9 cellular contexts compared by ENCODE assay signal in genomic region chr11:68684385-68685356, GRCh38. TPM values are rescaled to one million over a fixed set of nuclear protein-coding genes. Genes with fewer than 3 reads are reported as not detected.
DNase-seq lines count a peak whose midpoint lies in the region; ATAC-seq and TF ChIP-seq lines count a peak whose summit lies in the region.
"Had no signal": no experiment of that assay in that cellular context is flagged by ENCODE, and none has a peak within 500 bp of the region (broad histone marks: within the 10 kb centered on the region; RNA-seq: fewer than 3 reads in every experiment).

TSS of gene GAL (plus strand) at chr11:68684544. CDS start at chr11:68684924, 380 bp downstream.

- no peak within 1 kb of the TSS for H3K27ac ChIP-seq in iPS-18a (ENCODE audit: low read length)
- no peak within 1 kb of the TSS for H3K27ac ChIP-seq in tibial nerve

- H3K36me3 Mint-ChIP-seq in activated naive CD4-positive, alpha-beta T cell treated with anti-CD3 and anti-CD28 coated beads for 36 hours (ENCODE audit: low read depth) = no peaks in the 10 kb centered on the region
- no peaks in the 10 kb centered on the region for H3K36me3 Mint-ChIP-seq in activated naive CD4-positive, alpha-beta T cell treated with anti-CD3 and anti-CD28 coated beads, Interleukin-2, amount 10 ng/mL, durations not matched to agents 7 days and 5 days
- peaks cover 6% of the 10 kb centered on the region for H3K36me3 Mint-ChIP-seq in activated T-helper 17 cell treated with anti-CD3 and anti-CD28 coated beads, Interleukin-2, amount 50 U/mL, for 72 hours (ENCODE audit: low read depth)

- H3K36me3 ChIP-seq in iPS-18a (ENCODE audit: control insufficient read depth, low read depth, low read length) (peaks cover 8% of the 10 kb centered on the region), tibial nerve (no peaks in the 10 kb centered on the region)

- H3K4me1 Mint-ChIP-seq in activated naive CD4-positive, alpha-beta T cell treated with anti-CD3 and anti-CD28 coated beads for 36 hours (ENCODE audit: low read depth) = peaks cover 1% of the 10 kb centered on the region
- H3K4me1 Mint-ChIP-seq in activated naive CD4-positive, alpha-beta T cell treated with anti-CD3 and anti-CD28 coated beads, Interleukin-2, amount 10 ng/mL, durations not matched to agents 7 days and 5 days = peaks cover 1% of the 10 kb centered on the region
- H3K4me1 Mint-ChIP-seq in activated T-helper 17 cell treated with anti-CD3 and anti-CD28 coated beads, Interleukin-2, amount 50 U/mL, for 72 hours = no peaks in the 10 kb centered on the region

- no peak for TF ChIP-seq POLR2A in tibial nerve (IDR thresholded peaks at IDR 0.05)

- H3K27me3 ChIP-seq in iPS-18a (ENCODE audit: control insufficient read depth, insufficient read depth, low read length) (peaks cover 47% of the 10 kb centered on the region), tibial nerve (peaks cover 0 to 57% of the 10 kb centered on the region in 2 donors)

- peaks cover 27% of the 10 kb centered on the region for H3K27me3 Mint-ChIP-seq in activated naive CD4-positive, alpha-beta T cell treated with anti-CD3 and anti-CD28 coated beads for 36 hours (ENCODE audit: low read depth)
- peaks cover 90% of the 10 kb centered on the region for H3K27me3 Mint-ChIP-seq in activated naive CD4-positive, alpha-beta T cell treated with anti-CD3 and anti-CD28 coated beads, Interleukin-2, amount 10 ng/mL, durations not matched to agents 7 days and 5 days
- peaks cover 23% of the 10 kb centered on the region for H3K27me3 Mint-ChIP-seq in activated T-helper 17 cell treated with anti-CD3 and anti-CD28 coated beads, Interleukin-2, amount 50 U/mL, for 72 hours

- peak within 1 kb of the TSS; percentile 48 for H3K9ac ChIP-seq in iPS-18a (ENCODE audit: low read length)

- H3K4me3 Mint-ChIP-seq in activated naive CD4-positive, alpha-beta T cell treated with anti-CD3 and anti-CD28 coated beads for 36 hours = peak within 1 kb of the TSS; percentile 51
- H3K4me3 Mint-ChIP-seq in activated naive CD4-positive, alpha-beta T cell treated with anti-CD3 and anti-CD28 coated beads, Interleukin-2, amount 10 ng/mL, durations not matched to agents 7 days and 5 days = no peak within 1 kb of the TSS
- H3K4me3 Mint-ChIP-seq in activated T-helper 17 cell treated with anti-CD3 and anti-CD28 coated beads, Interleukin-2, amount 50 U/mL, for 72 hours = peak within 1 kb of the TSS; percentile 49

- no peak for TF ChIP-seq CTCF in tibial nerve (IDR thresholded peaks at IDR 0.05)

- no peaks in the 10 kb centered on the region for H3K9me3 ChIP-seq in iPS-18a (ENCODE audit: control insufficient read depth, low read depth, low read length)
- no peaks in the 10 kb centered on the region for H3K9me3 ChIP-seq in tibial nerve

- CTCF ChIA-PET in activated naive CD4-positive, alpha-beta T cell treated with anti-CD3 and anti-CD28 coated beads for 36 hours (lab: Charles Lee) = no interaction called here
- CTCF ChIA-PET in activated naive CD4-positive, alpha-beta T cell treated with anti-CD3 and anti-CD28 coated beads, Interleukin-2, amount 10 ng/mL, durations not matched to agents 7 days and 5 days (lab: Charles Lee) = no interaction called here

- ATAC-seq in activated T-helper 17 cell treated with anti-CD3 and anti-CD28 coated beads, Interleukin-2, amount 50 U/mL, for 72 hours (replicated peaks) = peak; percentile 60

- H3K4me1 ChIP-seq in iPS-18a (ENCODE audit: control insufficient read depth, low read depth, low read length) (no peaks in the 10 kb centered on the region), tibial nerve (peaks cover 0 to 16% (median 3%) of the 10 kb centered on the region in 4 donors)

- H3K9me3 Mint-ChIP-seq in activated naive CD4-positive, alpha-beta T cell treated with anti-CD3 and anti-CD28 coated beads for 36 hours = no peaks in the 10 kb centered on the region
- no peaks in the 10 kb centered on the region for H3K9me3 Mint-ChIP-seq in activated naive CD4-positive, alpha-beta T cell treated with anti-CD3 and anti-CD28 coated beads, Interleukin-2, amount 10 ng/mL, durations not matched to agents 7 days and 5 days
- no peaks in the 10 kb centered on the region for H3K9me3 Mint-ChIP-seq in activated T-helper 17 cell treated with anti-CD3 and anti-CD28 coated beads, Interleukin-2, amount 50 U/mL, for 72 hours

- no peak within 1 kb of the TSS for H3K27ac Mint-ChIP-seq in activated naive CD4-positive, alpha-beta T cell treated with anti-CD3 and anti-CD28 coated beads for 36 hours
- no peak within 1 kb of the TSS for H3K27ac Mint-ChIP-seq in activated naive CD4-positive, alpha-beta T cell treated with anti-CD3 and anti-CD28 coated beads, Interleukin-2, amount 10 ng/mL, durations not matched to agents 7 days and 5 days
- H3K27ac Mint-ChIP-seq in activated T-helper 17 cell treated with anti-CD3 and anti-CD28 coated beads, Interleukin-2, amount 50 U/mL, for 72 hours = no peak within 1 kb of the TSS

- no peak for TF ChIP-seq EP300 in tibial nerve (IDR thresholded peaks at IDR 0.05)

- intact Hi-C loops in activated naive CD4-positive, alpha-beta T cell treated with anti-CD3 and anti-CD28 coated beads for 36 hours (cut with micrococcal nuclease) = no loop called here

- H3K4me3 ChIP-seq in iPS-18a (ENCODE audit: low read length) (peak within 1 kb of the TSS; percentile 57), tibial nerve (peak within 1 kb of the TSS; percentile 4 to 46 (median 24))

- DNase-seq in activated naive CD4-positive, alpha-beta T cell treated with anti-CD3 and anti-CD28 coated beads for 36 hours = peak; percentile 19
- no peak for DNase-seq in activated naive CD4-positive, alpha-beta T cell treated with anti-CD3 and anti-CD28 coated beads, Interleukin-2, amount 10 ng/mL, durations not matched to agents 7 days and 5 days
- DNase-seq in tibial nerve (ENCODE audit: low spot score in 2 of 2) (no peak), cerebellar nuclear complex (lab: John Stamatoyannopoulos, UW) (no peak), dedifferentiated amniotic fluid mesenchymal stem cell (ENCODE audit: extremely low spot score) (no peak), NCI-H187 (lab: John Stamatoyannopoulos, UW) (no peak)
- DNase-seq: NCI-H446 treated with DMSO at 0.1 percent for 48 hours had no signal

- WGBS in tibial nerve, 2 donors = 11 to 17% methylated on average over 33 to 57 of the region's 113 CpGs

RNA-seq across cellular contexts. Expression of gene GAL, which starts in this region (rescaled TPM):
- 1 to 10 TPM; 3.6 to 3.9 TPM for total RNA-seq in activated naive CD4-positive, alpha-beta T cell treated with anti-CD3 and anti-CD28 coated beads for 36 hours
- total RNA-seq in activated T-helper 17 cell treated with anti-CD3 and anti-CD28 coated beads, Interleukin-2, amount 50 U/mL, for 72 hours = 1 to 10 TPM in 1 of 2 donors, under 1 TPM in 1; 0.66 to 1.6 TPM
- total RNA-seq in tibial nerve = 1 to 10 TPM in 1 of 4 donors, not detected in 3; 3.3 TPM
